8 cellular contexts compared by ENCODE assay signal in genomic region chr16:88527186-88527936, GRCh38. TPM values are rescaled to one million over a fixed set of nuclear protein-coding genes. Genes with fewer than 3 reads are reported as not detected.
DNase-seq lines count a peak whose midpoint lies in the region; ATAC-seq and TF ChIP-seq lines count a peak whose summit lies in the region.

No MANE protein-coding gene starts in this region.

- no peak overlapping the region for H3K4me3 Mint-ChIP-seq in nephron

- TF ChIP-seq CTCF in nephron (IDR thresholded peaks at IDR 0.05; ENCODE audit: unreplicated experiment in 3 of 3): peak; percentile 85 to 91 (median 87)

- no peaks in the 10 kb centered on the region for H3K27me3 Mint-ChIP-seq in nephron (ENCODE audit: low read depth)

- ATAC-seq in GM21528 (IDR thresholded peaks at IDR 0.05; ENCODE audit: low FRiP score, unreplicated experiment): no peak

- no peak overlapping the region for H3K27ac Mint-ChIP-seq in nephron

- H3K27ac ChIP-seq in temporal lobe (ENCODE audit: low read depth, low read length): peak overlapping the region; percentile 36

- DNase-seq in NCI-H1417 (lab: John Stamatoyannopoulos, UW) (peak; percentile 5 to 61 (median 37)), NCI-H1417 treated with DMSO at 0.1 percent for 48 hours (lab: John Stamatoyannopoulos, UW) (no peak), NCI-H226 (peak; percentile 69), activated T-cell treated with anti-CD3 and anti-CD28 coated beads for 4 hours (peak; percentile 57), erythroblast (lab: John Stamatoyannopoulos, UW) (peak; percentile 65 to 80)

- H3K9me3 Mint-ChIP-seq in nephron: no peaks in the 10 kb centered on the region

- peaks cover 6% of the 10 kb centered on the region for H3K36me3 Mint-ChIP-seq in nephron (ENCODE audit: low read depth)

- H3K4me1 Mint-ChIP-seq in nephron: peaks cover 6% of the 10 kb centered on the region

- TF ChIP-seq POLR2A in erythroblast (IDR thresholded peaks at IDR 0.05; ENCODE audit: low read length): no peak

RNA-seq across cellular contexts. Expression of gene ZC3H18, which starts 42.8 kb away (rescaled TPM):
- total RNA-seq in temporal lobe: 9.1 TPM
